Comparison of ENCODE assay signal across 12 cellular contexts in the genomic region with DNA sequence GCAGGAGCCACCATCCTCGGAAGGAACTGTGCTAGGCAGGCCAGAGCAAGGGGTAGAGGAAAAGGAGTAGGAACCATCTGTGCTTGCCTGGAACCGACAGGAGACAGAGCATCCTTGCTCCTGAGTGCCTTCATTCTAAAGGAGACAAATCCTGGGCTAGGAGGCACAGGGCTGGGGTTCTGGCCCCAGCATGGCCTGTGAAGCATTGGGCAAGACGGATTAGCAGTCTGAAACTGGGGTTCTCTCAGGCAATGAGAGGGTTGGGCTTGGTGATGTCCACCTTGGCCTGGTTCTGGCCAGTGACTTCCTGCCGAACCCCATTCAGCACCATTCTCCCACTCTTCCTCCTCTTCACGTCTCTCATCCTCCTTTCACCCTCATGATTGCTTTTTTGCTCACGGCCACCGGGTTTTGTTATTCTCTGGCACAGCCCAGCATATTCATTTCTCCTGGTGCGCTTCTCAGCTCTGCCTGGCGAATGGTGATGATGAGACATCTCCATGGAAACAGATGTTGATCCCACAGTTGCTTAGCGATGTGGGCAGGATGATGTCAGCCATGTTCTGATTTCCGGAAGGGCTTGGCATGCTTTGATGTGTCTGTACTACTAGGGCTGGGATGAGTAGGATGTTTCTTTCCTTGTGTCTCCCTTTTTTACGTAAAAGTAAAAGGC.
DNase-seq lines count a peak whose midpoint lies in the region; ATAC-seq and TF ChIP-seq lines count a peak whose summit lies in the region.
"Had no signal": no experiment of that assay in that cellular context is flagged by ENCODE, and none has a peak within 500 bp of the region (broad histone marks: within the 10 kb centered on the region; RNA-seq: fewer than 3 reads in every experiment).

No MANE protein-coding gene starts in this region.

- H3K4me3 ChIP-seq in neural cell (ENCODE audit: low read length) (peak overlapping the region; percentile 55), psoas muscle (no peak overlapping the region)

- peak; percentile 31 for DNase-seq in DMS 273 (lab: John Stamatoyannopoulos, UW; ENCODE audit: unreplicated experiment)
- no peak for DNase-seq in DMS 273 treated with DMSO at 0.1 percent for 48 hours (lab: John Stamatoyannopoulos, UW)
- DNase-seq in NCI-H1417 treated with DMSO at 0.1 percent for 48 hours (lab: John Stamatoyannopoulos, UW): peak; percentile 23
- DNase-seq in psoas muscle: no peak
- DNase-seq in effector CD8-positive, alpha-beta T cell (lab: John Stamatoyannopoulos, UW): no peak
- DNase-seq: effector memory CD4-positive, alpha-beta T cell; MV-4-11 had no signal

- no peaks in the 10 kb centered on the region for H3K4me1 ChIP-seq in psoas muscle

- intact Hi-C loops in psoas muscle (cut with DNase I): no loop called here

- H3K27me3 ChIP-seq in neural cell (ENCODE audit: insufficient read depth, low read depth, low read length) (no peaks in the 10 kb centered on the region), psoas muscle (ENCODE audit: insufficient read depth in 3 of 3, low read length in 2 of 3) (no peaks in the 10 kb centered on the region)

- TF ChIP-seq CTCF in neural cell (IDR thresholded peaks at IDR 0.05; ENCODE audit: poor library complexity, severe bottlenecking) (peak; percentile 16), psoas muscle (IDR thresholded peaks at IDR 0.05) (no peak)

- ATAC-seq in psoas muscle (no peak), GM21360 (IDR thresholded peaks at IDR 0.05; ENCODE audit: unreplicated experiment) (no peak)

- TF ChIP-seq EP300 in neural cell (conservative IDR thresholded peaks at IDR 0.05; ENCODE audit: poor library complexity, severe bottlenecking): peak; percentile 93

- H3K36me3 ChIP-seq in neural cell (ENCODE audit: insufficient read depth, low read length): no peaks in the 10 kb centered on the region
- no peaks in the 10 kb centered on the region for H3K36me3 ChIP-seq in psoas muscle (ENCODE audit: insufficient read depth in 1 of 2, low read depth in 1 of 2)

- H3K27ac ChIP-seq in cingulate gyrus (ENCODE audit: low read depth, low read length) (peak overlapping the region; percentile 88), neural cell (ENCODE audit: low read length) (peak overlapping the region; percentile 100), psoas muscle (no peak overlapping the region)
- H3K27ac ChIP-seq: 22Rv1, VCaP had no signal

- H3K9me2 ChIP-seq in neural cell (ENCODE audit: insufficient read depth, low read length): no peaks in the 10 kb centered on the region

- H3K4me2 ChIP-seq in neural cell (ENCODE audit: low read length): peak overlapping the region; percentile 79

- peak; percentile 58 for TF ChIP-seq RAD21 in neural cell (conservative IDR thresholded peaks at IDR 0.05)

- H2AFZ ChIP-seq in neural cell (ENCODE audit: low read depth, low read length): peak overlapping the region; percentile 71

- H3K9ac ChIP-seq in neural cell (ENCODE audit: low read length): peak overlapping the region; percentile 84

- H3K9me3 ChIP-seq in neural cell (ENCODE audit: low read length) (no peaks in the 10 kb centered on the region), psoas muscle (no peaks in the 10 kb centered on the region)

- no peaks in the 10 kb centered on the region for H4K20me1 ChIP-seq in neural cell (ENCODE audit: insufficient read depth)

- H3F3A ChIP-seq in neural cell (ENCODE audit: insufficient read depth, low read length, poor library complexity, severe bottlenecking): peaks cover 2% of the 10 kb centered on the region

- WGBS in psoas muscle, 3 donors: 73 to 84% (median 79%) methylated on average over 12 of the region's 12 CpGs

- H3K79me2 ChIP-seq in neural cell (replicated peaks; ENCODE audit: insufficient read depth, low read length): no peaks in the 10 kb centered on the region

TF ChIP-seq in neural cell, 6 proteins besides CTCF, POLR2A, EP300 and RAD21:
- peak; percentile 54 for TF ChIP-seq SMC3 (conservative IDR thresholded peaks at IDR 0.05; ENCODE audit: poor library complexity)
- TF ChIP-seq MXI1 (conservative IDR thresholded peaks at IDR 0.05; ENCODE audit: poor library complexity, severe bottlenecking): peak; percentile 76
- TF ChIP-seq, protein P1, sequence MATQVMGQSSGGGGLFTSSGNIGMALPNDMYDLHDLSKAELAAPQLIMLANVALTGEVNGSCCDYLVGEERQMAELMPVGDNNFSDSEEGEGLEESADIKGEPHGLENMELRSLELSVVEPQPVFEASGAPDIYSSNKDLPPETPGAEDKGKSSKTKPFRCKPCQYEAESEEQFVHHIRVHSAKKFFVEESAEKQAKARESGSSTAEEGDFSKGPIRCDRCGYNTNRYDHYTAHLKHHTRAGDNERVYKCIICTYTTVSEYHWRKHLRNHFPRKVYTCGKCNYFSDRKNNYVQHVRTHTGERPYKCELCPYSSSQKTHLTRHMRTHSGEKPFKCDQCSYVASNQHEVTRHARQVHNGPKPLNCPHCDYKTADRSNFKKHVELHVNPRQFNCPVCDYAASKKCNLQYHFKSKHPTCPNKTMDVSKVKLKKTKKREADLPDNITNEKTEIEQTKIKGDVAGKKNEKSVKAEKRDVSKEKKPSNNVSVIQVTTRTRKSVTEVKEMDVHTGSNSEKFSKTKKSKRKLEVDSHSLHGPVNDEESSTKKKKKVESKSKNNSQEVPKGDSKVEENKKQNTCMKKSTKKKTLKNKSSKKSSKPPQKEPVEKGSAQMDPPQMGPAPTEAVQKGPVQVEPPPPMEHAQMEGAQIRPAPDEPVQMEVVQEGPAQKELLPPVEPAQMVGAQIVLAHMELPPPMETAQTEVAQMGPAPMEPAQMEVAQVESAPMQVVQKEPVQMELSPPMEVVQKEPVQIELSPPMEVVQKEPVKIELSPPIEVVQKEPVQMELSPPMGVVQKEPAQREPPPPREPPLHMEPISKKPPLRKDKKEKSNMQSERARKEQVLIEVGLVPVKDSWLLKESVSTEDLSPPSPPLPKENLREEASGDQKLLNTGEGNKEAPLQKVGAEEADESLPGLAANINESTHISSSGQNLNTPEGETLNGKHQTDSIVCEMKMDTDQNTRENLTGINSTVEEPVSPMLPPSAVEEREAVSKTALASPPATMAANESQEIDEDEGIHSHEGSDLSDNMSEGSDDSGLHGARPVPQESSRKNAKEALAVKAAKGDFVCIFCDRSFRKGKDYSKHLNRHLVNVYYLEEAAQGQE (IDR thresholded peaks at IDR 0.05; ENCODE audit: borderline replicate concordance): peak; percentile 81
- no peak for TF ChIP-seq TAF1 (IDR thresholded peaks at IDR 0.05; ENCODE audit: low read depth)
- TF ChIP-seq POLR2AphosphoS5 (IDR thresholded peaks at IDR 0.05): peak; percentile 75

Comparison
In these comparisons a context has a peak if more than half of its experiments do, and no peak if none do; other contexts are left out.
1. DNase-seq: peak in DMS 273 (single experiment) and NCI-H1417 treated with DMSO at 0.1 percent for 48 hours (single experiment); none in DMS 273 treated with DMSO at 0.1 percent for 48 hours (single experiment), psoas muscle (0 of 2) and effector CD8-positive, alpha-beta T cell (single experiment).